ENCODE assay signal across 1 cellular context in genomic region chr1:16017076-16017460, GRCh38.
TF ChIP-seq lines count a peak whose summit lies in the region.

No MANE protein-coding gene starts in this region.

TF ChIP-seq in GM23338, 12 proteins besides CTCF, POLR2A, EP300 and RAD21 (continued from another document):
- TF ChIP-seq, protein P1, sequence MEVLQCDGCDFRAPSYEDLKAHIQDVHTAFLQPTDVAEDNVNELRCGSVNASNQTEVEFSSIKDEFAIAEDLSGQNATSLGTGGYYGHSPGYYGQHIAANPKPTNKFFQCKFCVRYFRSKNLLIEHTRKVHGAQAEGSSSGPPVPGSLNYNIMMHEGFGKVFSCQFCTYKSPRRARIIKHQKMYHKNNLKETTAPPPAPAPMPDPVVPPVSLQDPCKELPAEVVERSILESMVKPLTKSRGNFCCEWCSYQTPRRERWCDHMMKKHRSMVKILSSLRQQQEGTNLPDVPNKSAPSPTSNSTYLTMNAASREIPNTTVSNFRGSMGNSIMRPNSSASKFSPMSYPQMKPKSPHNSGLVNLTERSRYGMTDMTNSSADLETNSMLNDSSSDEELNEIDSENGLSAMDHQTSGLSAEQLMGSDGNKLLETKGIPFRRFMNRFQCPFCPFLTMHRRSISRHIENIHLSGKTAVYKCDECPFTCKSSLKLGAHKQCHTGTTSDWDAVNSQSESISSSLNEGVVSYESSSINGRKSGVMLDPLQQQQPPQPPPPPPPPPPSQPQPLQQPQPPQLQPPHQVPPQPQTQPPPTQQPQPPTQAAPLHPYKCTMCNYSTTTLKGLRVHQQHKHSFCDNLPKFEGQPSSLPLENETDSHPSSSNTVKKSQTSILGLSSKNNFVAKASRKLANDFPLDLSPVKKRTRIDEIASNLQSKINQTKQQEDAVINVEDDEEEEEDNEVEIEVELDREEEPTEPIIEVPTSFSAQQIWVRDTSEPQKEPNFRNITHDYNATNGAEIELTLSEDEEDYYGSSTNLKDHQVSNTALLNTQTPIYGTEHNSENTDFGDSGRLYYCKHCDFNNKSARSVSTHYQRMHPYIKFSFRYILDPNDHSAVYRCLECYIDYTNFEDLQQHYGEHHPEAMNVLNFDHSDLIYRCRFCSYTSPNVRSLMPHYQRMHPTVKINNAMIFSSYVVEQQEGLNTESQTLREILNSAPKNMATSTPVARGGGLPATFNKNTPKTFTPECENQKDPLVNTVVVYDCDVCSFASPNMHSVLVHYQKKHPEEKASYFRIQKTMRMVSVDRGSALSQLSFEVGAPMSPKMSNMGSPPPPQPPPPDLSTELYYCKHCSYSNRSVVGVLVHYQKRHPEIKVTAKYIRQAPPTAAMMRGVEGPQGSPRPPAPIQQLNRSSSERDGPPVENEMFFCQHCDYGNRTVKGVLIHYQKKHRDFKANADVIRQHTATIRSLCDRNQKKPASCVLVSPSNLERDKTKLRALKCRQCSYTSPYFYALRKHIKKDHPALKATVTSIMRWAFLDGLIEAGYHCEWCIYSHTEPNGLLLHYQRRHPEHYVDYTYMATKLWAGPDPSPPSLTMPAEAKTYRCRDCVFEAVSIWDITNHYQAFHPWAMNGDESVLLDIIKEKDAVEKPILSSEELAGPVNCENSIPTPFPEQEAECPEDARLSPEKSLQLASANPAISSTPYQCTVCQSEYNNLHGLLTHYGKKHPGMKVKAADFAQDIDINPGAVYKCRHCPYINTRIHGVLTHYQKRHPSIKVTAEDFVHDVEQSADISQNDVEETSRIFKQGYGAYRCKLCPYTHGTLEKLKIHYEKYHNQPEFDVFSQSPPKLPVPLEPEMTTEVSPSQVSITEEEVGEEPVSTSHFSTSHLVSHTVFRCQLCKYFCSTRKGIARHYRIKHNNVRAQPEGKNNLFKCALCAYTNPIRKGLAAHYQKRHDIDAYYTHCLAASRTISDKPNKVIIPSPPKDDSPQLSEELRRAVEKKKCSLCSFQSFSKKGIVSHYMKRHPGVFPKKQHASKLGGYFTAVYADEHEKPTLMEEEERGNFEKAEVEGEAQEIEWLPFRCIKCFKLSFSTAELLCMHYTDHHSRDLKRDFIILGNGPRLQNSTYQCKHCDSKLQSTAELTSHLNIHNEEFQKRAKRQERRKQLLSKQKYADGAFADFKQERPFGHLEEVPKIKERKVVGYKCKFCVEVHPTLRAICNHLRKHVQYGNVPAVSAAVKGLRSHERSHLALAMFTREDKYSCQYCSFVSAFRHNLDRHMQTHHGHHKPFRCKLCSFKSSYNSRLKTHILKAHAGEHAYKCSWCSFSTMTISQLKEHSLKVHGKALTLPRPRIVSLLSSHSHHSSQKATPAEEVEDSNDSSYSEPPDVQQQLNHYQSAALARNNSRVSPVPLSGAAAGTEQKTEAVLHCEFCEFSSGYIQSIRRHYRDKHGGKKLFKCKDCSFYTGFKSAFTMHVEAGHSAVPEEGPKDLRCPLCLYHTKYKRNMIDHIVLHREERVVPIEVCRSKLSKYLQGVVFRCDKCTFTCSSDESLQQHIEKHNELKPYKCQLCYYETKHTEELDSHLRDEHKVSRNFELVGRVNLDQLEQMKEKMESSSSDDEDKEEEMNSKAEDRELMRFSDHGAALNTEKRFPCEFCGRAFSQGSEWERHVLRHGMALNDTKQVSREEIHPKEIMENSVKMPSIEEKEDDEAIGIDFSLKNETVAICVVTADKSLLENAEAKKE (CRISPR knock-in tag; IDR thresholded peaks at IDR 0.05): no peak
- TF ChIP-seq REST (IDR thresholded peaks at IDR 0.05; ENCODE audit: unreplicated experiment): no peak
- TF ChIP-seq ZNF114 (CRISPR knock-in tag; IDR thresholded peaks at IDR 0.05): no peak
- no peak for TF ChIP-seq NANOG (IDR thresholded peaks at IDR 0.05; ENCODE audit: borderline replicate concordance)
- no peak for TF ChIP-seq EZH2phosphoT487 (IDR thresholded peaks at IDR 0.05; ENCODE audit: unreplicated experiment)
- no peak for TF ChIP-seq CREB1 (CRISPR knock-in tag; IDR thresholded peaks at IDR 0.05; ENCODE audit: low read depth)
- no peak for TF ChIP-seq JUNB (IDR thresholded peaks at IDR 0.05; ENCODE audit: unreplicated experiment)
- no peak for TF ChIP-seq ZNF331 (CRISPR knock-in tag; IDR thresholded peaks at IDR 0.05; ENCODE audit: low read depth)
- no peak for TF ChIP-seq STAT1 (IDR thresholded peaks at IDR 0.05; ENCODE audit: unreplicated experiment)
